ENCODE assay signal across 9 cellular contexts in genomic region chr3:124837730-124838186, GRCh38. TPM values are rescaled to one million over a fixed set of nuclear protein-coding genes. Genes with fewer than 3 reads are reported as not detected.
DNase-seq lines count a peak whose midpoint lies in the region; ATAC-seq lines count a peak whose summit lies in the region.
"Had no signal": no experiment of that assay in that cellular context is flagged by ENCODE, and none has a peak within 500 bp of the region (broad histone marks: within the 10 kb centered on the region; RNA-seq: fewer than 3 reads in every experiment).

No MANE protein-coding gene starts in this region.

- DNase-seq in HuH-7 (ENCODE audit: low spot score) (peak; percentile 75), caudate nucleus (lab: John Stamatoyannopoulos, UW) (peak in 2 of 61 donors; percentile 2 to 32), left colon (peak; percentile 64 to 81), stromal cell of bone marrow (ENCODE audit: low read depth) (peak; percentile 56), COR-L47 (lab: John Stamatoyannopoulos, UW) (no peak)
- no peak for DNase-seq in activated CD4-positive, alpha-beta T cell treated with anti-CD3 and anti-CD28 coated beads for 36 hours
- DNase-seq in activated CD4-positive, alpha-beta memory T cell treated with anti-CD3 and anti-CD28 coated beads, Interleukin-2, amount 10 ng/mL, durations not matched to agents 7 days and 5 days = no peak
- DNase-seq: NCI-H1930 had no signal

- no peaks in the 10 kb centered on the region for H3K36me3 Mint-ChIP-seq in activated CD4-positive, alpha-beta T cell treated with anti-CD3 and anti-CD28 coated beads for 36 hours (ENCODE audit: low read depth)
- no peaks in the 10 kb centered on the region for H3K36me3 Mint-ChIP-seq in activated CD4-positive, alpha-beta memory T cell treated with anti-CD3 and anti-CD28 coated beads, Interleukin-2, amount 10 ng/mL, durations not matched to agents 7 days and 5 days (ENCODE audit: low read depth)

- H3K27me3 Mint-ChIP-seq in activated CD4-positive, alpha-beta T cell treated with anti-CD3 and anti-CD28 coated beads for 36 hours = peaks cover 18% of the 10 kb centered on the region
- H3K27me3 Mint-ChIP-seq in activated CD4-positive, alpha-beta memory T cell treated with anti-CD3 and anti-CD28 coated beads, Interleukin-2, amount 10 ng/mL, durations not matched to agents 7 days and 5 days = peaks cover 29% of the 10 kb centered on the region

- peak overlapping the region; percentile 14 for H3K27ac ChIP-seq in caudate nucleus (ENCODE audit: low read depth, low read length)

- POLR2A ChIA-PET in activated CD4-positive, alpha-beta T cell treated with anti-CD3 and anti-CD28 coated beads for 36 hours (lab: Charles Lee) = no interaction called here
- POLR2A ChIA-PET in activated CD4-positive, alpha-beta memory T cell treated with anti-CD3 and anti-CD28 coated beads, Interleukin-2, amount 10 ng/mL, durations not matched to agents 7 days and 5 days (lab: Charles Lee) = no interaction called here

- H3K4me3 Mint-ChIP-seq in activated CD4-positive, alpha-beta T cell treated with anti-CD3 and anti-CD28 coated beads for 36 hours = no peak overlapping the region
- H3K4me3 Mint-ChIP-seq in activated CD4-positive, alpha-beta memory T cell treated with anti-CD3 and anti-CD28 coated beads, Interleukin-2, amount 10 ng/mL, durations not matched to agents 7 days and 5 days = no peak overlapping the region

- H3K27ac Mint-ChIP-seq in activated CD4-positive, alpha-beta T cell treated with anti-CD3 and anti-CD28 coated beads for 36 hours = no peak overlapping the region
- H3K27ac Mint-ChIP-seq in activated CD4-positive, alpha-beta memory T cell treated with anti-CD3 and anti-CD28 coated beads, Interleukin-2, amount 10 ng/mL, durations not matched to agents 7 days and 5 days = no peak overlapping the region

- H3K9me3 Mint-ChIP-seq in activated CD4-positive, alpha-beta T cell treated with anti-CD3 and anti-CD28 coated beads for 36 hours (ENCODE audit: low read depth) = no peaks in the 10 kb centered on the region
- H3K9me3 Mint-ChIP-seq in activated CD4-positive, alpha-beta memory T cell treated with anti-CD3 and anti-CD28 coated beads, Interleukin-2, amount 10 ng/mL, durations not matched to agents 7 days and 5 days = no peaks in the 10 kb centered on the region

- intact Hi-C loops in left colon (cut with DNase I, micrococcal nuclease) = no loop called here
- intact Hi-C loops in activated CD4-positive, alpha-beta T cell treated with anti-CD3 and anti-CD28 coated beads for 36 hours (cut with DNase I, micrococcal nuclease) = loop anchor here in 1 of 2 experiments (5.0 kb wide), 1 partner anchor 65 kb away; no protein-coding TSS in a partner anchor

- CTCF ChIA-PET in activated CD4-positive, alpha-beta T cell treated with anti-CD3 and anti-CD28 coated beads for 36 hours (lab: Charles Lee) = no interaction called here
- CTCF ChIA-PET in activated CD4-positive, alpha-beta memory T cell treated with anti-CD3 and anti-CD28 coated beads, Interleukin-2, amount 10 ng/mL, durations not matched to agents 7 days and 5 days (lab: Charles Lee) = no interaction called here

- peaks cover 14% of the 10 kb centered on the region for H3K4me1 Mint-ChIP-seq in activated CD4-positive, alpha-beta T cell treated with anti-CD3 and anti-CD28 coated beads for 36 hours
- H3K4me1 Mint-ChIP-seq in activated CD4-positive, alpha-beta memory T cell treated with anti-CD3 and anti-CD28 coated beads, Interleukin-2, amount 10 ng/mL, durations not matched to agents 7 days and 5 days = peaks cover 27% of the 10 kb centered on the region

- ATAC-seq in left colon (peak; percentile 74), HG02885 (IDR thresholded peaks at IDR 0.05; ENCODE audit: poor library complexity, unreplicated experiment) (no peak)
- ATAC-seq in activated CD4-positive, alpha-beta T cell treated with anti-CD3 and anti-CD28 coated beads for 36 hours = no peak

RNA-seq across cellular contexts. Expression of gene ITGB5, which starts 49.4 kb away (rescaled TPM):
- 100 to 1,000 TPM in 1 of 2 donors, 10 to 100 TPM in 1; 93.0 to 103 TPM for total RNA-seq in left colon
- total RNA-seq in activated CD4-positive, alpha-beta T cell treated with anti-CD3 and anti-CD28 coated beads for 36 hours = under 1 TPM; 0.57 to 0.72 TPM
- under 1 TPM; 0.05 to 0.40 TPM for total RNA-seq in activated CD4-positive, alpha-beta memory T cell treated with anti-CD3 and anti-CD28 coated beads, Interleukin-2, amount 10 ng/mL, durations not matched to agents 7 days and 5 days

Comparison
In these comparisons a context has a peak if more than half of its experiments do, and no peak if none do; other contexts are left out.
1. DNase-seq: peak in HuH-7 (single experiment), left colon (2 of 2) and stromal cell of bone marrow (single experiment); none in activated CD4-positive, alpha-beta T cell treated with anti-CD3 and anti-CD28 coated beads for 36 hours (single experiment), COR-L47 (single experiment) and activated CD4-positive, alpha-beta memory T cell treated with anti-CD3 and anti-CD28 coated beads, Interleukin-2, amount 10 ng/mL, durations not matched to agents 7 days and 5 days (single experiment).
2. RNA of gene ITGB5, which starts 49.4 kb away (total RNA-seq): 93.0 to 103 TPM in left colon; 0.57 to 0.72 TPM in activated CD4-positive, alpha-beta T cell treated with anti-CD3 and anti-CD28 coated beads for 36 hours and 0.05 to 0.40 TPM in activated CD4-positive, alpha-beta memory T cell treated with anti-CD3 and anti-CD28 coated beads, Interleukin-2, amount 10 ng/mL, durations not matched to agents 7 days and 5 days; every median in the first group is over 10 times any median in the second.